8 cellular contexts compared by ENCODE assay signal in genomic region chr17:4249452-4250029, GRCh38. TPM values are rescaled to one million over a fixed set of nuclear protein-coding genes. Genes with fewer than 3 reads are reported as not detected.
A peak's percentile ranks its signal among the peaks of the same experiment; 100 is the strongest.
DNase-seq lines count a peak whose midpoint lies in the region; ATAC-seq and TF ChIP-seq lines count a peak whose summit lies in the region.

No MANE protein-coding gene starts in this region.

- intact Hi-C loops in dendritic cell treated with granulocyte-macrophage colony-stimulating factor and Interleukin-4, amounts not matched to agents 40 ng/mL and 50 ng/mL, for 4 days (cut with micrococcal nuclease): no loop called here

- in situ Hi-C loops in GM13977 (cut with MboI; ENCODE audit: low pct_unique_long_range_greater_than_20kb, low sequenced_read_pairs, unreplicated experiment): no loop called here

- H3K27ac Mint-ChIP-seq in dendritic cell treated with granulocyte-macrophage colony-stimulating factor and Interleukin-4, amounts not matched to agents 40 ng/mL and 50 ng/mL, for 4 days: peak overlapping the region; percentile 4
- no peak overlapping the region for H3K27ac Mint-ChIP-seq in osteocyte (ENCODE audit: unreplicated experiment)

- peak; percentile 49 for TF ChIP-seq CTCF in GM13977 (IDR thresholded peaks at IDR 0.05; ENCODE audit: extremely low read depth, insufficient read depth, missing control alignments)
- peak; percentile 67 for TF ChIP-seq CTCF in osteocyte (IDR thresholded peaks at IDR 0.05)

- no peak overlapping the region for H3K4me3 Mint-ChIP-seq in dendritic cell treated with granulocyte-macrophage colony-stimulating factor and Interleukin-4, amounts not matched to agents 40 ng/mL and 50 ng/mL, for 4 days
- no peak overlapping the region for H3K4me3 Mint-ChIP-seq in osteocyte (ENCODE audit: unreplicated experiment)

- peaks cover 34% of the 10 kb centered on the region for H3K36me3 Mint-ChIP-seq in dendritic cell treated with granulocyte-macrophage colony-stimulating factor and Interleukin-4, amounts not matched to agents 40 ng/mL and 50 ng/mL, for 4 days (ENCODE audit: low read depth)
- H3K36me3 Mint-ChIP-seq in osteocyte (ENCODE audit: unreplicated experiment): peaks cover 2% of the 10 kb centered on the region

- peaks cover 15% of the 10 kb centered on the region for H3K4me1 Mint-ChIP-seq in dendritic cell treated with granulocyte-macrophage colony-stimulating factor and Interleukin-4, amounts not matched to agents 40 ng/mL and 50 ng/mL, for 4 days (ENCODE audit: low read depth)
- peaks cover 23% of the 10 kb centered on the region for H3K4me1 Mint-ChIP-seq in osteocyte (ENCODE audit: unreplicated experiment)

- no peaks in the 10 kb centered on the region for H3K27me3 Mint-ChIP-seq in dendritic cell treated with granulocyte-macrophage colony-stimulating factor and Interleukin-4, amounts not matched to agents 40 ng/mL and 50 ng/mL, for 4 days
- H3K27me3 Mint-ChIP-seq in osteocyte (ENCODE audit: unreplicated experiment): no peaks in the 10 kb centered on the region

- no peaks in the 10 kb centered on the region for H3K9me3 Mint-ChIP-seq in dendritic cell treated with granulocyte-macrophage colony-stimulating factor and Interleukin-4, amounts not matched to agents 40 ng/mL and 50 ng/mL, for 4 days
- H3K9me3 Mint-ChIP-seq in osteocyte (ENCODE audit: unreplicated experiment): no peaks in the 10 kb centered on the region

- ATAC-seq in HG03520 (IDR thresholded peaks at IDR 0.05; ENCODE audit: unreplicated experiment) (no peak), GM21423 (IDR thresholded peaks at IDR 0.05; ENCODE audit: unreplicated experiment) (no peak), GM19023 (IDR thresholded peaks at IDR 0.05; ENCODE audit: unreplicated experiment) (no peak)

- peak; percentile 50 for DNase-seq in AG08396 (ENCODE audit: low spot score)
- DNase-seq in GM13977 (ENCODE audit: low spot score): peak; percentile 66
- DNase-seq in OCI-M2 (lab: John Stamatoyannopoulos, UW; ENCODE audit: unreplicated experiment): peak; percentile 79
- no peak for DNase-seq in osteocyte (ENCODE audit: extremely low spot score, unreplicated experiment)

RNA-seq across cellular contexts. Expression of gene ANKFY1, which starts 14.2 kb away (rescaled TPM):
- 61.2 and 65.9 TPM in 2 replicates for total RNA-seq in osteocyte
